16 cellular contexts compared by ENCODE assay signal in the genomic region with DNA sequence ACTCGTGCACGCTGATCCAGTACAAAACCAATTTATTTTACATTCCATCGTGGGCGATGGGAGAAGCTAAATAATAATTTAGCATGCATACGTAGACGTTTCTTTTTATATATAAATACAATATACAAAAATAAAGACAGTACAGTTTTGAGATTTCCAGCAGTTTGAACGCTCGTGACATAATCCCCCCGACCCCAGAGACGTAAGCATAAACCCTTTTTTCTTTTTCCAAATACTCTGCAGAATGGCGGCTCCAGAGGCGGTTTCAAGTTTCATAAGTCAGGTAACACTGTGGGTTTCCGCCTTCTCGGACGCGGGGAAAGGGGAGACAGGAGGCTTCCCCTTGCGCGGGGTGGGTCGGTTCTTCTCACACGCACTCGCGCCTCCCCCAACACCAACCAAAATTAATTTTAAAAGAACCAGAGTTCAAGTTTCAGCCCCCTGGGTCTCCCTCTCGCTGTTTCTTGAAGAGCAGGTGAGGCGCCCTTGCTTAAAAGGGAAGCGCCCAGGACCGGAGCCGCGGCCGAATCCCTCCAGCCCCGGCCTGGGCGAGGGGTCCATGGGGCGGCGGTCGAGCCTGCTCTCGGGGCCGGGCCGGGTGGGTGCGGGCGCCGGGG. TPM values are rescaled to one million over a fixed set of nuclear protein-coding genes. Genes with fewer than 3 reads are reported as not detected.
A peak's percentile ranks its signal among the peaks of the same experiment; 100 is the strongest.
DNase-seq lines count a peak whose midpoint lies in the region; ATAC-seq, FAIRE-seq and TF ChIP-seq lines count a peak whose summit lies in the region.
"Had no signal": no experiment of that assay in that cellular context is flagged by ENCODE, and none has a peak within 500 bp of the region (broad histone marks: within the 10 kb centered on the region; RNA-seq: fewer than 3 reads in every experiment).

No MANE protein-coding gene starts in this region.

- ATAC-seq in activated T-cell treated with anti-CD3 and anti-CD28 coated beads, Interleukin-2, amount 50 U/mL, for 4 hours = no peak
- no peak for ATAC-seq in T-cell (replicated peaks in 1 of 4)
- no peak for ATAC-seq in stimulated activated memory B cell treated with anti-CD40 and anti-IgM and Interleukin-4, amounts not matched to agents 10 μg/mL and 1 μg/mL and 100 μg/mL, for 72 hours
- ATAC-seq: K562 had no signal

- FAIRE-seq in islet of Langerhans (lab: Jason Lieb, UNC) = peak; percentile 43
- FAIRE-seq: K562 had no signal

- H3K27ac Mint-ChIP-seq in T-cell = no peak overlapping the region
- no peak overlapping the region for H3K27ac Mint-ChIP-seq in stimulated activated memory B cell treated with anti-CD40 and anti-IgM and Interleukin-4, amounts not matched to agents 10 μg/mL and 1 μg/mL and 100 μg/mL, for 72 hours

- TF ChIP-seq POLR2A in erythroblast (IDR thresholded peaks at IDR 0.05; ENCODE audit: low read length) = no peak

- no peaks in the 10 kb centered on the region for H3K9me3 Mint-ChIP-seq in activated T-cell treated with anti-CD3 and anti-CD28 coated beads, Interleukin-2, amount 50 U/mL, for 4 hours
- H3K9me3 Mint-ChIP-seq in T-cell = no peaks in the 10 kb centered on the region
- no peaks in the 10 kb centered on the region for H3K9me3 Mint-ChIP-seq in stimulated activated memory B cell treated with anti-CD40 and anti-IgM and Interleukin-4, amounts not matched to agents 10 μg/mL and 1 μg/mL and 100 μg/mL, for 72 hours

- CTCF ChIA-PET in T-cell (lab: Charles Lee) = no interaction called here

- peaks cover 24% of the 10 kb centered on the region for H3K4me1 Mint-ChIP-seq in activated T-cell treated with anti-CD3 and anti-CD28 coated beads, Interleukin-2, amount 50 U/mL, for 4 hours (ENCODE audit: low read depth)
- H3K4me1 Mint-ChIP-seq in T-cell = peaks cover 27 to 38% (median 30%) of the 10 kb centered on the region in 3 donors
- peaks cover 32% of the 10 kb centered on the region for H3K4me1 Mint-ChIP-seq in stimulated activated memory B cell treated with anti-CD40 and anti-IgM and Interleukin-4, amounts not matched to agents 10 μg/mL and 1 μg/mL and 100 μg/mL, for 72 hours

- POLR2A ChIA-PET in T-cell (lab: Charles Lee) = no interaction called here

- H3K27me3 Mint-ChIP-seq in activated T-cell treated with anti-CD3 and anti-CD28 coated beads, Interleukin-2, amount 50 U/mL, for 4 hours (ENCODE audit: low read depth) = peaks cover 76% of the 10 kb centered on the region
- peaks cover 44 to 73% of the 10 kb centered on the region in 2 donors for H3K27me3 Mint-ChIP-seq in T-cell
- H3K27me3 Mint-ChIP-seq in stimulated activated memory B cell treated with anti-CD40 and anti-IgM and Interleukin-4, amounts not matched to agents 10 μg/mL and 1 μg/mL and 100 μg/mL, for 72 hours = peaks cover 93% of the 10 kb centered on the region

- DNase-seq in activated T-cell treated with anti-CD3 and anti-CD28 coated beads, Interleukin-2, amount 50 U/mL, for 4 hours = no peak
- DNase-seq in activated T-cell treated with anti-CD3 and anti-CD28 coated beads for 4 hours (no peak), T-cell (no peak), NCI-H1436 treated with DMSO at 0.1 percent for 48 hours (lab: John Stamatoyannopoulos, UW) (no peak), mucosa of gallbladder (ENCODE audit: low spot score) (no peak), erythroblast (lab: John Stamatoyannopoulos, UW) (no peak)
- DNase-seq: ACHN, Caco-2, GDM1, kidney glomerular epithelial cell, NCI-H1105 treated with DMSO at 0.1 percent for 48 hours had no signal

- no peaks in the 10 kb centered on the region for H3K36me3 Mint-ChIP-seq in activated T-cell treated with anti-CD3 and anti-CD28 coated beads, Interleukin-2, amount 50 U/mL, for 4 hours (ENCODE audit: insufficient read depth)
- no peaks in the 10 kb centered on the region for H3K36me3 Mint-ChIP-seq in T-cell
- H3K36me3 Mint-ChIP-seq in stimulated activated memory B cell treated with anti-CD40 and anti-IgM and Interleukin-4, amounts not matched to agents 10 μg/mL and 1 μg/mL and 100 μg/mL, for 72 hours = no peaks in the 10 kb centered on the region

- H3K4me3 Mint-ChIP-seq in activated T-cell treated with anti-CD3 and anti-CD28 coated beads, Interleukin-2, amount 50 U/mL, for 4 hours = peak overlapping the region; percentile 29
- H3K4me3 Mint-ChIP-seq in T-cell = peak overlapping the region; percentile 2 to 41 (median 5)
- H3K4me3 Mint-ChIP-seq in stimulated activated memory B cell treated with anti-CD40 and anti-IgM and Interleukin-4, amounts not matched to agents 10 μg/mL and 1 μg/mL and 100 μg/mL, for 72 hours = peak overlapping the region; percentile 15

RNA-seq across cellular contexts. Expression of a gene that starts 5.5 kb away (rescaled TPM):
- not detected for total RNA-seq in activated T-cell treated with anti-CD3 and anti-CD28 coated beads, Interleukin-2, amount 50 U/mL, for 4 hours
- total RNA-seq in T-cell = under 1 TPM in 2 of 5 donors, not detected in 3; 0.10 to 0.30 TPM
- total RNA-seq in mucosa of gallbladder = 15.4 TPM
- total RNA-seq: cerebellum, glomerular endothelial cell had no signal

RNA-seq across cellular contexts. Expression of a gene that starts 55.4 kb away (rescaled TPM):
- 10 to 100 TPM; 46.3 to 49.3 (median 47.4) TPM for total RNA-seq in activated T-cell treated with anti-CD3 and anti-CD28 coated beads, Interleukin-2, amount 50 U/mL, for 4 hours
- total RNA-seq in T-cell (10 to 100 TPM; 31.7 to 47.8 (median 33.7) TPM), mucosa of gallbladder (12.8 TPM)

Comparison
In these comparisons a context has a peak if more than half of its experiments do, and no peak if none do; other contexts are left out.
1. RNA of a gene that starts 5.5 kb away (total RNA-seq): 15.4 TPM in mucosa of gallbladder (single experiment); 0.10 to 0.30 TPM in T-cell and not detected in activated T-cell treated with anti-CD3 and anti-CD28 coated beads, Interleukin-2, amount 50 U/mL, for 4 hours; every median in the first group is over 10 times any median in the second.
2. Peak in every context shown above with its lines, with median percentiles within 50 percentile points of each other: H3K4me3 Mint-ChIP-seq.